8 cellular contexts compared by ENCODE assay signal in genomic region chr3:185282696-185283373, GRCh38. TPM values are rescaled to one million over a fixed set of nuclear protein-coding genes. Genes with fewer than 3 reads are reported as not detected.
DNase-seq lines count a peak whose midpoint lies in the region; ATAC-seq and TF ChIP-seq lines count a peak whose summit lies in the region.

No MANE protein-coding gene starts in this region.

- peak; percentile 96 for DNase-seq in AG08396 (ENCODE audit: low spot score)
- DNase-seq in NCI-H524 treated with DMSO at 0.1 percent for 48 hours (lab: John Stamatoyannopoulos, UW): peak; percentile 83
- DNase-seq in activated CD4-positive, alpha-beta T cell treated with anti-CD3 and anti-CD28 coated beads, Interleukin-2, amount 50 U/mL, for 1 hour: peak; percentile 94
- DNase-seq in dedifferentiated amniotic fluid mesenchymal stem cell (ENCODE audit: extremely low spot score): peak; percentile 95
- peak; percentile 98 to 99 for DNase-seq in left colon
- peak; percentile 87 to 95 (median 92) for DNase-seq in stimulated activated CD4-positive, alpha-beta T cell treated with anti-CD3 and anti-CD28 coated beads, Interleukin-1b, Interleukin-23, amount 100 ng/mL, for 24 hours (ENCODE audit: low read depth in 4 of 4, low spot score in 1 of 4)

- peak; percentile 80 for TF ChIP-seq POLR2A in GM19099 (IDR thresholded peaks at IDR 0.05; ENCODE audit: extremely low read depth, insufficient read length, low read depth)

- intact Hi-C loops in left colon (cut with DNase I, micrococcal nuclease): no loop called here

- ATAC-seq in HG03378 (IDR thresholded peaks at IDR 0.05; ENCODE audit: unreplicated experiment): peak; percentile 92
- peak; percentile 100 for ATAC-seq in left colon

RNA-seq across cellular contexts. Expression of gene EHHADH, which starts 29.0 kb away (rescaled TPM):
- total RNA-seq in left colon: 10 to 100 TPM; 35.5 to 43.8 TPM

Comparison
In these comparisons a context has a peak if more than half of its experiments do, and no peak if none do; other contexts are left out.
1. Peak in every context shown above with its lines: DNase-seq and ATAC-seq.